Comparison of ENCODE assay signal across 10 cellular contexts in genomic region chrX:135112096-135112729, GRCh38. TPM values are rescaled to one million over a fixed set of nuclear protein-coding genes. Genes with fewer than 3 reads are reported as not detected.
A peak's percentile ranks its signal among the peaks of the same experiment; 100 is the strongest.
DNase-seq lines count a peak whose midpoint lies in the region; ATAC-seq and TF ChIP-seq lines count a peak whose summit lies in the region.
"Had no signal": no experiment of that assay in that cellular context is flagged by ENCODE, and none has a peak within 500 bp of the region (broad histone marks: within the 10 kb centered on the region; RNA-seq: fewer than 3 reads in every experiment).

No MANE protein-coding gene starts in this region.

- H2AFZ ChIP-seq in SU-DHL-6 (ENCODE audit: low read depth, low read length, severe bottlenecking) = no peak overlapping the region

- H3K4me2 ChIP-seq in SU-DHL-6 (ENCODE audit: low read depth, low read length, poor library complexity, severe bottlenecking) = no peak overlapping the region

- H3K4me3 ChIP-seq in right atrium auricular region = no peak overlapping the region
- no peak overlapping the region for H3K4me3 ChIP-seq in SU-DHL-6 (ENCODE audit: insufficient read depth, low read length, poor library complexity, severe bottlenecking)
- no peak overlapping the region for H3K4me3 ChIP-seq in choroid plexus epithelial cell (ENCODE audit: low read depth, low read length)
- H3K4me3 ChIP-seq in naive thymus-derived CD4-positive, alpha-beta T cell (ENCODE audit: low read length) = no peak overlapping the region

- CTCF ChIA-PET in naive thymus-derived CD4-positive, alpha-beta T cell (lab: Charles Lee) = interaction anchor here (0.6 kb wide), 1 partner anchor 93 kb away, joined by 3 read pairs; no protein-coding TSS in a partner anchor

- DNase-seq in right atrium auricular region (ENCODE audit: low spot score) = no peak
- no peak for DNase-seq in cardiac septum (ENCODE audit: low spot score)
- peak; percentile 60 for DNase-seq in choroid plexus epithelial cell (ENCODE audit: low read depth)
- DNase-seq in naive thymus-derived CD4-positive, alpha-beta T cell = peak in 5 of 9 donors; percentile 26 to 46 (median 44)

- H4K20me1 ChIP-seq in SU-DHL-6 (ENCODE audit: low read depth, low read length) = no peaks in the 10 kb centered on the region

- H3K4me1 ChIP-seq in right atrium auricular region = no peaks in the 10 kb centered on the region
- H3K4me1 ChIP-seq in naive thymus-derived CD4-positive, alpha-beta T cell (ENCODE audit: control insufficient read depth in 2 of 2, insufficient read depth in 2 of 2, low read length in 2 of 2) = no peaks in the 10 kb centered on the region

- no peaks in the 10 kb centered on the region for H3K9me3 Mint-ChIP-seq in naive thymus-derived CD4-positive, alpha-beta T cell

- H3K79me2 ChIP-seq in SU-DHL-6 (ENCODE audit: insufficient read depth, low read length) = no peaks in the 10 kb centered on the region

- no peaks in the 10 kb centered on the region for H3K9me3 ChIP-seq in right atrium auricular region
- H3K9me3 ChIP-seq in SU-DHL-6 (ENCODE audit: insufficient read depth, low read length) = no peaks in the 10 kb centered on the region
- H3K9me3 ChIP-seq in naive thymus-derived CD4-positive, alpha-beta T cell (ENCODE audit: control insufficient read depth in 2 of 3, low read length in 3 of 3) = no peaks in the 10 kb centered on the region

- H3F3A ChIP-seq in SU-DHL-6 (ENCODE audit: insufficient read depth) = no peaks in the 10 kb centered on the region

- intact Hi-C loops in cardiac septum (cut with DNase I) = no loop called here
- intact Hi-C loops in naive thymus-derived CD4-positive, alpha-beta T cell (cut with micrococcal nuclease) = no loop called here

- no peaks in the 10 kb centered on the region for H3K9me2 ChIP-seq in SU-DHL-6 (replicated peaks; ENCODE audit: insufficient read depth, low read length)

- no peak overlapping the region for H3K27ac Mint-ChIP-seq in naive thymus-derived CD4-positive, alpha-beta T cell

- peaks cover 0 to 8% (median 0%) of the 10 kb centered on the region in 7 donors for H3K4me1 Mint-ChIP-seq in naive thymus-derived CD4-positive, alpha-beta T cell

- H3K27ac ChIP-seq in right atrium auricular region (no peak overlapping the region), SU-DHL-6 (ENCODE audit: low read depth, low read length) (no peak overlapping the region)
- H3K27ac ChIP-seq in naive thymus-derived CD4-positive, alpha-beta T cell (ENCODE audit: low read depth, low read length) = no peak overlapping the region

- H3K9ac ChIP-seq in SU-DHL-6 (ENCODE audit: low read length) = no peak overlapping the region

- H3K36me3 Mint-ChIP-seq in naive thymus-derived CD4-positive, alpha-beta T cell = no peaks in the 10 kb centered on the region

- H3K36me3 ChIP-seq in right atrium auricular region (no peaks in the 10 kb centered on the region), SU-DHL-6 (ENCODE audit: low read length) (no peaks in the 10 kb centered on the region)
- no peaks in the 10 kb centered on the region for H3K36me3 ChIP-seq in naive thymus-derived CD4-positive, alpha-beta T cell (ENCODE audit: control insufficient read depth in 2 of 3, insufficient read depth in 3 of 3, low read length in 3 of 3)

- H3K27me3 ChIP-seq in right atrium auricular region (no peaks in the 10 kb centered on the region), SU-DHL-6 (ENCODE audit: low read length) (no peaks in the 10 kb centered on the region)
- H3K27me3 ChIP-seq in naive thymus-derived CD4-positive, alpha-beta T cell (ENCODE audit: control insufficient read depth in 2 of 2, insufficient read depth in 2 of 2, low read length in 2 of 2) = peaks cover 0 to 4% of the 10 kb centered on the region in 2 donors

- H3K4me3 Mint-ChIP-seq in naive thymus-derived CD4-positive, alpha-beta T cell = no peak overlapping the region

- POLR2A ChIA-PET in naive thymus-derived CD4-positive, alpha-beta T cell (lab: Charles Lee) = interaction anchor here (0.5 kb wide), 1 partner anchor 412 kb away, joined by 3 read pairs; no protein-coding TSS in a partner anchor

- TF ChIP-seq CTCF in right atrium auricular region (IDR thresholded peaks at IDR 0.05) (peak; percentile 46 to 66), SU-DHL-6 (IDR thresholded peaks at IDR 0.05; ENCODE audit: insufficient read depth, low read length, poor library complexity, severe bottlenecking) (peak; percentile 22), choroid plexus epithelial cell (conservative IDR thresholded peaks at IDR 0.05; ENCODE audit: low read depth, low read length) (peak; percentile 76)

- H3K27me3 Mint-ChIP-seq in naive thymus-derived CD4-positive, alpha-beta T cell = peaks cover 5 to 29% (median 20%) of the 10 kb centered on the region in 5 donors

- ATAC-seq in HG02852 (IDR thresholded peaks at IDR 0.05; ENCODE audit: unreplicated experiment) (peak; percentile 46), GM18858 (IDR thresholded peaks at IDR 0.05; ENCODE audit: unreplicated experiment) (no peak), HG03571 (IDR thresholded peaks at IDR 0.05; ENCODE audit: unreplicated experiment) (no peak)
- ATAC-seq in naive thymus-derived CD4-positive, alpha-beta T cell = peak; percentile 67

RNA-seq across cellular contexts. Expression of gene ETDB, which starts 8.1 kb away (rescaled TPM):
- total RNA-seq in right atrium auricular region = not detected
- not detected for total RNA-seq in cardiac septum
- total RNA-seq in naive thymus-derived CD4-positive, alpha-beta T cell = not detected
- polyA plus RNA-seq in naive thymus-derived CD4-positive, alpha-beta T cell = not detected
- total RNA-seq: glomerular endothelial cell, subcutaneous adipose tissue had no signal

RNA-seq across cellular contexts. Expression of gene SMIM10L2B, which starts 13.7 kb away (rescaled TPM):
- 10 to 100 TPM in 1 of 2 donors, 1 to 10 TPM in 1; 8.3 to 17.7 TPM for total RNA-seq in right atrium auricular region
- 2.0 TPM for total RNA-seq in cardiac septum
- total RNA-seq in naive thymus-derived CD4-positive, alpha-beta T cell = 1 to 10 TPM in 1 of 5 experiments, under 1 TPM in 3, not detected in 1; 0.74 to 1.0 (median 0.78) TPM
- polyA plus RNA-seq in naive thymus-derived CD4-positive, alpha-beta T cell = under 1 TPM; 0.30 to 0.48 TPM

RNA-seq across cellular contexts. Expression of gene CT55, which starts 59.0 kb away (rescaled TPM):
- total RNA-seq in right atrium auricular region = not detected
- not detected for total RNA-seq in cardiac septum
- not detected for total RNA-seq in naive thymus-derived CD4-positive, alpha-beta T cell
- not detected for polyA plus RNA-seq in naive thymus-derived CD4-positive, alpha-beta T cell
- total RNA-seq: glomerular endothelial cell, subcutaneous adipose tissue had no signal

Comparison
In these comparisons a context has a peak if more than half of its experiments do, and no peak if none do; other contexts are left out.
1. DNase-seq: peak in choroid plexus epithelial cell (single experiment) and naive thymus-derived CD4-positive, alpha-beta T cell (5 of 9); none in right atrium auricular region (single experiment) and cardiac septum (single experiment).
2. CTCF ChIP-seq: peak in every context shown above with its lines; median percentile 76 in choroid plexus epithelial cell; 56 in right atrium auricular region; 22 in SU-DHL-6.
3. ATAC-seq: peak in HG02852 (single experiment) and naive thymus-derived CD4-positive, alpha-beta T cell (single experiment); none in GM18858 (single experiment) and HG03571 (single experiment).